ENCODE assay signal across 8 cellular contexts in genomic region chr1:216723274-216723780, GRCh38. TPM values are rescaled to one million over a fixed set of nuclear protein-coding genes. Genes with fewer than 3 reads are reported as not detected.
A peak's percentile ranks its signal among the peaks of the same experiment; 100 is the strongest.
DNase-seq lines count a peak whose midpoint lies in the region; ATAC-seq and TF ChIP-seq lines count a peak whose summit lies in the region.

Gene ESRRG, minus strand, starts transcription at chr1:216723429. Its CDS starts 130 bp downstream, at chr1:216723299.

- intact Hi-C loops in esophagus squamous epithelium (cut with DNase I) = no loop called here

- H3K36me3 ChIP-seq in esophagus squamous epithelium = no peaks in the 10 kb centered on the region

- peak; percentile 58 for DNase-seq in NCI-H748 treated with DMSO at 0.1 percent for 48 hours (lab: John Stamatoyannopoulos, UW)
- DNase-seq in esophagus squamous epithelium (lab: John Stamatoyannopoulos, UW) = no peak
- DNase-seq in nephron progenitor cell = peak; percentile 78
- DNase-seq in COLO829 (ENCODE audit: low spot score) = no peak

- H3K4me3 Mint-ChIP-seq in nephron progenitor cell = peak within 1 kb of the TSS; percentile 90

- H3K27ac ChIP-seq in esophagus squamous epithelium = no peak within 1 kb of the TSS

- no peak for TF ChIP-seq CTCF in esophagus squamous epithelium (IDR thresholded peaks at IDR 0.05)
- no peak for TF ChIP-seq CTCF in nephron progenitor cell (IDR thresholded peaks at IDR 0.05)

- peaks cover 30% of the 10 kb centered on the region for H3K27me3 Mint-ChIP-seq in nephron progenitor cell (ENCODE audit: low read depth, poor library complexity)

- H3K9me3 Mint-ChIP-seq in nephron progenitor cell = no peaks in the 10 kb centered on the region

- peaks cover 0 to 26% (median 4%) of the 10 kb centered on the region in 3 donors for H3K4me1 ChIP-seq in esophagus squamous epithelium

- H3K4me3 ChIP-seq in esophagus squamous epithelium = peak within 1 kb of the TSS; percentile 10 to 62 (median 40)

- no peak within 1 kb of the TSS for H3K27ac Mint-ChIP-seq in nephron progenitor cell

- H3K36me3 Mint-ChIP-seq in nephron progenitor cell (ENCODE audit: low read depth) = no peaks in the 10 kb centered on the region

- no peak for TF ChIP-seq POLR2A in esophagus squamous epithelium (IDR thresholded peaks at IDR 0.05)

- WGBS in esophagus squamous epithelium, 2 donors = 1 to 6% methylated on average over 16 to 17 of the region's 17 CpGs

- H3K9me3 ChIP-seq in esophagus squamous epithelium = no peaks in the 10 kb centered on the region

- ATAC-seq in HG02610 (IDR thresholded peaks at IDR 0.05; ENCODE audit: unreplicated experiment) = peak; percentile 62
- no peak for ATAC-seq in GM19035 (IDR thresholded peaks at IDR 0.05; ENCODE audit: unreplicated experiment)
- no peak for ATAC-seq in GM19395 (IDR thresholded peaks at IDR 0.05; ENCODE audit: unreplicated experiment)
- no peak for ATAC-seq in HG03135 (IDR thresholded peaks at IDR 0.05; ENCODE audit: unreplicated experiment)

- H3K27me3 ChIP-seq in esophagus squamous epithelium = peaks cover 0 to 31% (median 1%) of the 10 kb centered on the region in 4 donors

- H3K4me1 Mint-ChIP-seq in nephron progenitor cell = peaks cover 27% of the 10 kb centered on the region

RNA-seq across cellular contexts. Expression of gene ESRRG, which starts in this region (rescaled TPM):
- under 1 TPM; 0.13 to 0.76 (median 0.24) TPM for total RNA-seq in esophagus squamous epithelium

Comparison
In these comparisons a context has a peak if more than half of its experiments do, and no peak if none do; other contexts are left out.
1. DNase-seq: peak in NCI-H748 treated with DMSO at 0.1 percent for 48 hours (single experiment) and nephron progenitor cell (single experiment); none in esophagus squamous epithelium (single experiment) and COLO829 (single experiment).